12 cellular contexts compared by ENCODE assay signal in genomic region chr11:35785287-35786167, GRCh38.
DNase-seq lines count a peak whose midpoint lies in the region; ATAC-seq, FAIRE-seq and TF ChIP-seq lines count a peak whose summit lies in the region.
"Had no signal": no experiment of that assay in that cellular context is flagged by ENCODE, and none has a peak within 500 bp of the region (broad histone marks: within the 10 kb centered on the region; RNA-seq: fewer than 3 reads in every experiment).

No MANE protein-coding gene starts in this region.

- H3K9me3 ChIP-seq in K562 (replicated peaks; ENCODE audit: control insufficient read depth, insufficient read depth, low read depth, low read length) (no peaks in the 10 kb centered on the region), gastroesophageal sphincter (no peaks in the 10 kb centered on the region)
- H3K9me3 ChIP-seq: right lobe of liver had no signal

- POLR2A ChIA-PET in K562 (lab: Yijun Ruan, JAX): no interaction called here

- CTCF ChIA-PET in K562 (lab: Yijun Ruan, JAX; ENCODE audit: low intra/inter-chr PET ratio): no interaction called here

- peaks cover 3% of the 10 kb centered on the region for H3K27me3 Mint-ChIP-seq in activated T-helper 1 cell treated with anti-CD3 and anti-CD28 coated beads, Interleukin-12 subunit alpha, Interleukin-12 subunit beta, Interleukin-2, Interleukin-4 antibody, amounts not matched to agents 30 ng/mL and 10 ng/mL and 1 ng/mL, durations not matched to agents 14 hours and 24 hours and 36 hours (ENCODE audit: insufficient read depth)

- peaks cover 22% of the 10 kb centered on the region for H3K4me1 Mint-ChIP-seq in activated T-helper 1 cell treated with anti-CD3 and anti-CD28 coated beads, Interleukin-12 subunit alpha, Interleukin-12 subunit beta, Interleukin-2, Interleukin-4 antibody, amounts not matched to agents 30 ng/mL and 10 ng/mL and 1 ng/mL, durations not matched to agents 14 hours and 24 hours and 36 hours (ENCODE audit: low read depth)

- H3K36me3 ChIP-seq in K562 (ENCODE audit: control insufficient read depth, insufficient read depth, low read length): peaks cover 3% of the 10 kb centered on the region
- no peaks in the 10 kb centered on the region for H3K36me3 ChIP-seq in gastroesophageal sphincter
- H3K36me3 ChIP-seq: right lobe of liver had no signal

- WGBS in K562 (ENCODE audit: insufficient coverage, low coverage, missing lambda C conversion rate): 24% methylated on average over 4 of the region's 4 CpGs
- WGBS in gastroesophageal sphincter (ENCODE audit: low coverage in 1 of 2), 2 donors: 57 to 75% methylated on average over 2 to 4 of the region's 4 CpGs

- H3K9me3 Mint-ChIP-seq in activated T-helper 1 cell treated with anti-CD3 and anti-CD28 coated beads, Interleukin-12 subunit alpha, Interleukin-12 subunit beta, Interleukin-2, Interleukin-4 antibody, amounts not matched to agents 30 ng/mL and 10 ng/mL and 1 ng/mL, durations not matched to agents 14 hours and 24 hours and 36 hours: no peaks in the 10 kb centered on the region

- in situ Hi-C loops in K562 (cut with MboI): no loop called here

- H3K9ac ChIP-seq in K562 (ENCODE audit: insufficient read depth in 1 of 2, low read depth in 2 of 2, low read length in 2 of 2): no peak overlapping the region

- no peak for FAIRE-seq in K562 (lab: Jason Lieb, UNC)

- H3K4me1 ChIP-seq in K562 (replicated peaks in 1 of 2; ENCODE audit: control insufficient read depth in 2 of 2, insufficient read depth in 2 of 2, low read length in 2 of 2) (peaks cover 0 to 13% of the 10 kb centered on the region in 2 experiments; a peak in 2 of 5 replicates), gastroesophageal sphincter (peaks cover 0 to 27% (median 0%) of the 10 kb centered on the region in 3 donors)

- H3K27ac ChIP-seq in K562 (ENCODE audit: extremely low read depth, low read depth, low read length) (no peak overlapping the region; the same call in 2 of the 3 replicates), gastroesophageal sphincter (no peak overlapping the region)
- H3K27ac ChIP-seq: right lobe of liver had no signal

- H3K4me2 ChIP-seq in K562 (ENCODE audit: insufficient read depth, low read length): no peak overlapping the region

- ATAC-seq in GM19452 (IDR thresholded peaks at IDR 0.05; ENCODE audit: unreplicated experiment) (peak; percentile 62), HG03342 (IDR thresholded peaks at IDR 0.05; ENCODE audit: unreplicated experiment) (peak; percentile 64), K562 (peak; percentile 39), gastroesophageal sphincter (no peak)

- TF ChIP-seq RAD21 in K562 (CRISPR knock-in tag; conservative IDR thresholded peaks at IDR 0.05 in 1 of 2, IDR thresholded peaks at IDR 0.05 in 1 of 2): no peak

- no peaks in the 10 kb centered on the region for H3K27me3 ChIP-seq in K562 (ENCODE audit: control insufficient read depth in 2 of 2, insufficient read depth in 2 of 2, low read length in 2 of 2)
- no peaks in the 10 kb centered on the region for H3K27me3 ChIP-seq in gastroesophageal sphincter
- H3K27me3 ChIP-seq: right lobe of liver had no signal

- TF ChIP-seq EP300 in K562 (IDR thresholded peaks at IDR 0.05; ENCODE audit: low read length) (no peak), gastroesophageal sphincter (IDR thresholded peaks at IDR 0.05) (no peak)

- intact Hi-C loops in K562 (cut with micrococcal nuclease): no loop called here
- intact Hi-C loops in activated T-helper 1 cell treated with anti-CD3 and anti-CD28 coated beads, Interleukin-12 subunit alpha, Interleukin-12 subunit beta, Interleukin-2, Interleukin-4 antibody, amounts not matched to agents 30 ng/mL and 10 ng/mL and 1 ng/mL, durations not matched to agents 14 hours and 24 hours and 36 hours (cut with micrococcal nuclease): loop anchor here (5.0 kb wide), 1 partner anchor 123 kb away; the partner anchor contains the start of gene TRIM44

- DNase-seq in EH (ENCODE audit: low read depth) (peak; percentile 42), K562 (ENCODE audit: extremely low read depth in 1 of 4, low spot score in 3 of 4) (no peak), superior temporal gyrus (ENCODE audit: extremely low spot score) (no peak), COLO829 (ENCODE audit: low spot score) (no peak)
- no peak for DNase-seq in activated T-helper 1 cell treated with anti-CD3 and anti-CD28 coated beads, Interleukin-12 subunit alpha, Interleukin-12 subunit beta, Interleukin-2, Interleukin-4 antibody, amounts not matched to agents 30 ng/mL and 10 ng/mL and 1 ng/mL, durations not matched to agents 14 hours and 24 hours and 36 hours (ENCODE audit: low spot score)
- DNase-seq: activated CD4-positive, alpha-beta T cell treated with anti-CD3 and anti-CD28 coated beads, Interleukin-2, amount 50 U/mL, for 4 hours; right lobe of liver; RPMI8226; stimulated activated naive CD4-positive, alpha-beta T cell had no signal

- no peak overlapping the region for H3K27ac Mint-ChIP-seq in activated T-helper 1 cell treated with anti-CD3 and anti-CD28 coated beads, Interleukin-12 subunit alpha, Interleukin-12 subunit beta, Interleukin-2, Interleukin-4 antibody, amounts not matched to agents 30 ng/mL and 10 ng/mL and 1 ng/mL, durations not matched to agents 14 hours and 24 hours and 36 hours

- H3K4me3 ChIP-seq in K562 (no peak overlapping the region), gastroesophageal sphincter (no peak overlapping the region)
- H3K4me3 ChIP-seq: right lobe of liver had no signal

- no peak overlapping the region for H3K4me3 Mint-ChIP-seq in activated T-helper 1 cell treated with anti-CD3 and anti-CD28 coated beads, Interleukin-12 subunit alpha, Interleukin-12 subunit beta, Interleukin-2, Interleukin-4 antibody, amounts not matched to agents 30 ng/mL and 10 ng/mL and 1 ng/mL, durations not matched to agents 14 hours and 24 hours and 36 hours

- TF ChIP-seq POLR2A in K562 (conservative IDR thresholded peaks at IDR 0.05) (no peak), gastroesophageal sphincter (IDR thresholded peaks at IDR 0.05) (no peak)

- no peaks in the 10 kb centered on the region for H3K36me3 Mint-ChIP-seq in activated T-helper 1 cell treated with anti-CD3 and anti-CD28 coated beads, Interleukin-12 subunit alpha, Interleukin-12 subunit beta, Interleukin-2, Interleukin-4 antibody, amounts not matched to agents 30 ng/mL and 10 ng/mL and 1 ng/mL, durations not matched to agents 14 hours and 24 hours and 36 hours (ENCODE audit: low read depth)

- H2AFZ ChIP-seq in K562 (ENCODE audit: low read depth, low read length): no peak overlapping the region

- no peaks in the 10 kb centered on the region for H3K9me1 ChIP-seq in K562 (ENCODE audit: control insufficient read depth, insufficient read depth, low read length)

- no peaks in the 10 kb centered on the region for H4K20me1 ChIP-seq in K562 (replicated peaks; ENCODE audit: control insufficient read depth, insufficient read depth, low read length)

- no peak for TF ChIP-seq CTCF in K562 (IDR thresholded peaks at IDR 0.05 in 2 of 3, conservative IDR thresholded peaks at IDR 0.05 in 1 of 3; ENCODE audit: insufficient read depth in 2 of 3, low read depth in 1 of 3, low read length in 3 of 3)
- TF ChIP-seq CTCF in gastroesophageal sphincter (IDR thresholded peaks at IDR 0.05): no peak

- no TSS peak for BruUV-seq in K562 (replicated peaks; lab: Mats Ljungman, UMichigan)

- H3K79me2 ChIP-seq in K562 (ENCODE audit: control insufficient read depth, insufficient read depth, low read length): peaks cover 20% of the 10 kb centered on the region; the same call in 2 of the 3 replicates

TF ChIP-seq in K562, 482 proteins besides CTCF, POLR2A, EP300 and RAD21 (continues in another document):
- TF ChIP-seq ETS2 (tag; IDR thresholded peaks at IDR 0.05; ENCODE audit: borderline replicate concordance, poor library complexity, severe bottlenecking): no peak
- 0 out of 2 replicates have a peak, but pooled peaks have one; percentile 21 for TF ChIP-seq MEF2D (tag; conservative IDR thresholded peaks at IDR 0.05; ENCODE audit: low read depth)
- TF ChIP-seq, protein P1, sequence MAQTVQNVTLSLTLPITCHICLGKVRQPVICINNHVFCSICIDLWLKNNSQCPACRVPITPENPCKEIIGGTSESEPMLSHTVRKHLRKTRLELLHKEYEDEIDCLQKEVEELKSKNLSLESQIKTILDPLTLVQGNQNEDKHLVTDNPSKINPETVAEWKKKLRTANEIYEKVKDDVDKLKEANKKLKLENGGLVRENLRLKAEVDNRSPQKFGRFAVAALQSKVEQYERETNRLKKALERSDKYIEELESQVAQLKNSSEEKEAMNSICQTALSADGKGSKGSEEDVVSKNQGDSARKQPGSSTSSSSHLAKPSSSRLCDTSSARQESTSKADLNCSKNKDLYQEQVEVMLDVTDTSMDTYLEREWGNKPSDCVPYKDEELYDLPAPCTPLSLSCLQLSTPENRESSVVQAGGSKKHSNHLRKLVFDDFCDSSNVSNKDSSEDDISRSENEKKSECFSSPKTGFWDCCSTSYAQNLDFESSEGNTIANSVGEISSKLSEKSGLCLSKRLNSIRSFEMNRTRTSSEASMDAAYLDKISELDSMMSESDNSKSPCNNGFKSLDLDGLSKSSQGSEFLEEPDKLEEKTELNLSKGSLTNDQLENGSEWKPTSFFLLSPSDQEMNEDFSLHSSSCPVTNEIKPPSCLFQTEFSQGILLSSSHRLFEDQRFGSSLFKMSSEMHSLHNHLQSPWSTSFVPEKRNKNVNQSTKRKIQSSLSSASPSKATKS (CRISPR knock-in tag; IDR thresholded peaks at IDR 0.05): 0 out of 2 replicates have a peak, but pooled peaks have one; percentile 24
- TF ChIP-seq ZNF668 (CRISPR knock-in tag; IDR thresholded peaks at IDR 0.05): peak; percentile 78; the same call in 1 of the 2 replicates
- 0 out of 2 replicates have a peak, but pooled peaks have one; percentile 47 for TF ChIP-seq PTRF (tag; IDR thresholded peaks at IDR 0.05)
- 0 out of 2 replicates have a peak, but pooled peaks have one; percentile 4 for TF ChIP-seq ZNF583 (CRISPR knock-in tag; IDR thresholded peaks at IDR 0.05)
- TF ChIP-seq GTF2E2 (tag; IDR thresholded peaks at IDR 0.05): peak; percentile 40; the same call in 1 of the 2 replicates
- TF ChIP-seq IRF1 (CRISPR knock-in tag; IDR thresholded peaks at IDR 0.05; ENCODE audit: borderline replicate concordance): no peak
- no peak for TF ChIP-seq NR2C1 (IDR thresholded peaks at IDR 0.05)
- peak; percentile 59 for TF ChIP-seq NR2C1 (tag; IDR thresholded peaks at IDR 0.05)
